ENCODE assay signal across 8 cellular contexts in genomic region chr16:55478827-55479559, GRCh38. TPM values are rescaled to one million over a fixed set of nuclear protein-coding genes. Genes with fewer than 3 reads are reported as not detected.
DNase-seq lines count a peak whose midpoint lies in the region.

Gene MMP2, plus strand, starts transcription at chr16:55479198. Its CDS starts 282 bp downstream, at chr16:55479480.

- no peaks in the 10 kb centered on the region for H3K9me3 ChIP-seq in ectodermal cell (ENCODE audit: control insufficient read depth, low read length)

- H3K27me3 Mint-ChIP-seq in activated CD4-positive, alpha-beta memory T cell treated with anti-CD3 and anti-CD28 coated beads, Interleukin-2, amount 10 ng/mL, durations not matched to agents 7 days and 5 days: peaks cover 35% of the 10 kb centered on the region
- H3K27me3 Mint-ChIP-seq in activated CD4-positive, alpha-beta memory T cell treated with anti-CD3 and anti-CD28 coated beads for 36 hours: peaks cover 43% of the 10 kb centered on the region

- WGBS in ectodermal cell, 2 experiments: 1% methylated on average over 63 of the region's 63 CpGs

- H3K9me3 Mint-ChIP-seq in activated CD4-positive, alpha-beta memory T cell treated with anti-CD3 and anti-CD28 coated beads, Interleukin-2, amount 10 ng/mL, durations not matched to agents 7 days and 5 days: no peaks in the 10 kb centered on the region
- H3K9me3 Mint-ChIP-seq in activated CD4-positive, alpha-beta memory T cell treated with anti-CD3 and anti-CD28 coated beads for 36 hours: no peaks in the 10 kb centered on the region

- CTCF ChIA-PET in activated CD4-positive, alpha-beta memory T cell treated with anti-CD3 and anti-CD28 coated beads, Interleukin-2, amount 10 ng/mL, durations not matched to agents 7 days and 5 days (lab: Charles Lee): interaction anchor here (0.8 kb wide), 1 partner anchor 9 kb away, joined by 3 read pairs; no protein-coding TSS in a partner anchor
- CTCF ChIA-PET in activated CD4-positive, alpha-beta memory T cell treated with anti-CD3 and anti-CD28 coated beads for 36 hours (lab: Charles Lee): no interaction called here

- peaks cover 9% of the 10 kb centered on the region for H3K4me1 Mint-ChIP-seq in activated CD4-positive, alpha-beta memory T cell treated with anti-CD3 and anti-CD28 coated beads, Interleukin-2, amount 10 ng/mL, durations not matched to agents 7 days and 5 days
- no peaks in the 10 kb centered on the region for H3K4me1 Mint-ChIP-seq in activated CD4-positive, alpha-beta memory T cell treated with anti-CD3 and anti-CD28 coated beads for 36 hours (ENCODE audit: low read depth)

- H3K27ac ChIP-seq in ectodermal cell (ENCODE audit: insufficient read depth, low read depth, low read length, poor library complexity, severe bottlenecking): peak within 1 kb of the TSS; percentile 62

- H3K27ac Mint-ChIP-seq in activated CD4-positive, alpha-beta memory T cell treated with anti-CD3 and anti-CD28 coated beads, Interleukin-2, amount 10 ng/mL, durations not matched to agents 7 days and 5 days: no peak within 1 kb of the TSS
- no peak within 1 kb of the TSS for H3K27ac Mint-ChIP-seq in activated CD4-positive, alpha-beta memory T cell treated with anti-CD3 and anti-CD28 coated beads for 36 hours

- no peaks in the 10 kb centered on the region for H3K36me3 ChIP-seq in ectodermal cell (ENCODE audit: control insufficient read depth, insufficient read depth, low read length)

- no peaks in the 10 kb centered on the region for H3K4me1 ChIP-seq in ectodermal cell (ENCODE audit: control insufficient read depth, insufficient read depth, low read length)

- DNase-seq in activated CD4-positive, alpha-beta memory T cell treated with anti-CD3 and anti-CD28 coated beads, Interleukin-2, amount 10 ng/mL, durations not matched to agents 7 days and 5 days: no peak
- DNase-seq in activated CD4-positive, alpha-beta memory T cell treated with anti-CD3 and anti-CD28 coated beads for 36 hours: no peak
- DNase-seq in lung microvascular endothelial cell (ENCODE audit: low read depth in 2 of 2): peak in 1 of 2 donors; percentile 64
- DNase-seq in ureter (ENCODE audit: low spot score): peak; percentile 79
- DNase-seq in SHP77 treated with DMSO at 0.1 percent for 48 hours (lab: John Stamatoyannopoulos, UW): no peak
- DNase-seq in activated CD4-positive, alpha-beta T cell treated with anti-CD3 and anti-CD28 coated beads, Interleukin-2, amount 50 U/mL, for 48 hours: no peak
- DNase-seq in NCI-H446 treated with DMSO at 0.1 percent for 48 hours (lab: John Stamatoyannopoulos, UW): no peak

- H3K4me3 ChIP-seq in ectodermal cell (ENCODE audit: insufficient read depth, low read depth, low read length): peak within 1 kb of the TSS; percentile 54

- POLR2A ChIA-PET in activated CD4-positive, alpha-beta memory T cell treated with anti-CD3 and anti-CD28 coated beads, Interleukin-2, amount 10 ng/mL, durations not matched to agents 7 days and 5 days (lab: Charles Lee): no interaction called here
- POLR2A ChIA-PET in activated CD4-positive, alpha-beta memory T cell treated with anti-CD3 and anti-CD28 coated beads for 36 hours (lab: Charles Lee): no interaction called here

- H3K36me3 Mint-ChIP-seq in activated CD4-positive, alpha-beta memory T cell treated with anti-CD3 and anti-CD28 coated beads, Interleukin-2, amount 10 ng/mL, durations not matched to agents 7 days and 5 days (ENCODE audit: low read depth): no peaks in the 10 kb centered on the region
- H3K36me3 Mint-ChIP-seq in activated CD4-positive, alpha-beta memory T cell treated with anti-CD3 and anti-CD28 coated beads for 36 hours: no peaks in the 10 kb centered on the region

- peaks cover 55% of the 10 kb centered on the region for H3K27me3 ChIP-seq in ectodermal cell (ENCODE audit: control insufficient read depth, insufficient read depth, low read length, poor library complexity, severe bottlenecking)

- H3K4me3 Mint-ChIP-seq in activated CD4-positive, alpha-beta memory T cell treated with anti-CD3 and anti-CD28 coated beads, Interleukin-2, amount 10 ng/mL, durations not matched to agents 7 days and 5 days: peak within 1 kb of the TSS; percentile 13
- H3K4me3 Mint-ChIP-seq in activated CD4-positive, alpha-beta memory T cell treated with anti-CD3 and anti-CD28 coated beads for 36 hours: no peak within 1 kb of the TSS

- intact Hi-C loops in activated CD4-positive, alpha-beta memory T cell treated with anti-CD3 and anti-CD28 coated beads for 36 hours (cut with micrococcal nuclease): no loop called here

RNA-seq across cellular contexts. Expression of gene MMP2, which starts in this region (rescaled TPM):
- total RNA-seq in activated CD4-positive, alpha-beta memory T cell treated with anti-CD3 and anti-CD28 coated beads, Interleukin-2, amount 10 ng/mL, durations not matched to agents 7 days and 5 days: under 1 TPM; 0.20 to 0.30 TPM
- not detected for total RNA-seq in activated CD4-positive, alpha-beta memory T cell treated with anti-CD3 and anti-CD28 coated beads for 36 hours
- polyA plus RNA-seq in ectodermal cell (2013, experiment 1 of 4): 40.4 TPM
- polyA plus RNA-seq in ectodermal cell (2013, experiment 2 of 4): 45.8 TPM
- 50.8 TPM for polyA plus RNA-seq in ectodermal cell (2013, experiment 3 of 4)
- polyA plus RNA-seq in ectodermal cell (2013, experiment 4 of 4): 38.9 TPM
- total RNA-seq in lung microvascular endothelial cell (14.1 and 24.4 TPM in 2 replicates), ureter (121 TPM)

Comparison
In these comparisons a context has a peak if more than half of its experiments do, and no peak if none do; other contexts are left out.
1. RNA of gene MMP2 (total RNA-seq): 121 TPM in ureter (single experiment) and 14.1 to 24.4 TPM in lung microvascular endothelial cell; 0.20 to 0.30 TPM in activated CD4-positive, alpha-beta memory T cell treated with anti-CD3 and anti-CD28 coated beads, Interleukin-2, amount 10 ng/mL, durations not matched to agents 7 days and 5 days and not detected in activated CD4-positive, alpha-beta memory T cell treated with anti-CD3 and anti-CD28 coated beads for 36 hours; every median in the first group is over 10 times any median in the second.